Comparison of ENCODE assay signal across 8 cellular contexts in the genomic region with DNA sequence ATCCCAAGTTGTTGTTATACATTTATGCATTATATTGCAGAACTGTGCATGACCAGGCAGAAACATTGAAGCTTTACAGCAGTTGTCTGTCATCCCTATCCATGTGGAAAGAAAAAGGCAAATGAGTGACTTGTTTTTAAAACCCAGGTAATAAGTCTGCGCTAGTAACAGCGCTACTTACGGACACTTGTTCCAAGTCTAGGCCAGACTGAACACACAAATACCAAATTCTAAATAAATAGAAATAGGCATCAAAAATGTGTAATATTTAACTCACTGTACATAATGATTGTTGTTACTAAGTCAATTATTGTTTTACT. TPM values are rescaled to one million over a fixed set of nuclear protein-coding genes. Genes with fewer than 3 reads are reported as not detected.
DNase-seq lines count a peak whose midpoint lies in the region; ATAC-seq and TF ChIP-seq lines count a peak whose summit lies in the region.

No MANE protein-coding gene starts in this region.

- no peak overlapping the region for H3K4ac ChIP-seq in mesendoderm (ENCODE audit: low read depth, low read length)

- H3K18ac ChIP-seq in mesendoderm (ENCODE audit: low read length), result peak overlapping the region; percentile 46

- no peaks in the 10 kb centered on the region for H3K36me3 ChIP-seq in heart right ventricle
- H3K36me3 ChIP-seq in body of pancreas (replicated peaks in 1 of 2; ENCODE audit: insufficient read depth in 1 of 2, low read depth in 2 of 2), result no peaks in the 10 kb centered on the region
- H3K36me3 ChIP-seq in mesendoderm (ENCODE audit: control insufficient read depth, insufficient read depth, low read length), result no peaks in the 10 kb centered on the region
- H3K36me3 ChIP-seq in urinary bladder (ENCODE audit: insufficient read depth), result no peaks in the 10 kb centered on the region

- H3K27me3 ChIP-seq in heart right ventricle, result no peaks in the 10 kb centered on the region
- no peaks in the 10 kb centered on the region for H3K27me3 ChIP-seq in body of pancreas
- no peaks in the 10 kb centered on the region for H3K27me3 ChIP-seq in mesendoderm (ENCODE audit: insufficient read depth, low read length, poor library complexity)

- no peak overlapping the region for H2BK5ac ChIP-seq in mesendoderm (ENCODE audit: low read length)

- peak overlapping the region; percentile 98 for H3K9ac ChIP-seq in mesendoderm (ENCODE audit: low read length)

- H3K9me3 ChIP-seq in heart right ventricle, result no peaks in the 10 kb centered on the region
- no peaks in the 10 kb centered on the region for H3K9me3 ChIP-seq in body of pancreas

- H2BK15ac ChIP-seq in mesendoderm (replicated peaks; ENCODE audit: low read depth), result no peak overlapping the region

- H4K8ac ChIP-seq in mesendoderm (ENCODE audit: low read depth, low read length), result no peak overlapping the region

- no peak overlapping the region for H2AK5ac ChIP-seq in mesendoderm (ENCODE audit: low read length)

- no peak overlapping the region for H4K5ac ChIP-seq in mesendoderm (ENCODE audit: low read length)

- TF ChIP-seq CTCF in heart right ventricle (IDR thresholded peaks at IDR 0.05) (no peak), body of pancreas (IDR thresholded peaks at IDR 0.05) (no peak)

- 72 to 78% methylated on average over 3 of the region's 3 CpGs for WGBS in heart right ventricle, 2 donors
- 5 to 8% methylated on average over 3 of the region's 3 CpGs for WGBS in body of pancreas, 2 donors
- no CpG with 5 or more reads among the region's 3 CpGs for WGBS in mesendoderm (ENCODE audit: extremely low coverage, insufficient coverage, low lambda C conversion rate)
- 79% methylated on average over 3 of the region's 3 CpGs for WGBS in urinary bladder

- peak overlapping the region; percentile 84 for H3K56ac ChIP-seq in mesendoderm (ENCODE audit: low read length)

- peaks cover 6% of the 10 kb centered on the region for H3K79me2 ChIP-seq in mesendoderm (ENCODE audit: control insufficient read depth, insufficient read depth, low read length)

- H3K4me3 ChIP-seq in heart right ventricle (peak overlapping the region; percentile 65 to 92 (median 84)), body of pancreas (peak overlapping the region in 1 of 2 donors; percentile 61), mesendoderm (ENCODE audit: low read length) (no peak overlapping the region), urinary bladder (ENCODE audit: low read depth, low read length) (peak overlapping the region; percentile 71)

- H3K23ac ChIP-seq in mesendoderm (ENCODE audit: low read length), result no peak overlapping the region

- DNase-seq in heart right ventricle (no peak), left ventricle myocardium superior (no peak), body of pancreas (no peak), mesendoderm (no peak), NCI-H774 (lab: John Stamatoyannopoulos, UW) (no peak), GM19238 (ENCODE audit: insufficient read length, low spot score) (no peak)

- H3K79me1 ChIP-seq in mesendoderm (ENCODE audit: low read length), result peaks cover 2% of the 10 kb centered on the region

- H3K4me1 ChIP-seq in heart right ventricle (peaks cover 0 to 43% (median 6%) of the 10 kb centered on the region in 9 donors), body of pancreas (peaks cover 24% of the 10 kb centered on the region), mesendoderm (ENCODE audit: control insufficient read depth, low read depth, low read length) (no peaks in the 10 kb centered on the region), urinary bladder (ENCODE audit: insufficient read depth) (no peaks in the 10 kb centered on the region)

- H3K27ac ChIP-seq in heart right ventricle (peak overlapping the region; percentile 85 to 100 (median 99)), body of pancreas (peak overlapping the region; percentile 84 to 99 (median 95)), mesendoderm (ENCODE audit: low read depth, low read length) (no peak overlapping the region), urinary bladder (ENCODE audit: low read depth) (peak overlapping the region; percentile 96)

- intact Hi-C loops in heart right ventricle (cut with DNase I), result loop anchor here (1.0 to 10.0 kb wide), 16 partner anchors 57 to 487 kb away; a partner anchor contains a TSS
- intact Hi-C loops in left ventricle myocardium superior (cut with micrococcal nuclease), result no loop called here
- intact Hi-C loops in body of pancreas (cut with DNase I), result no loop called here

- TF ChIP-seq POLR2A in body of pancreas (IDR thresholded peaks at IDR 0.05), result no peak

- H2BK120ac ChIP-seq in mesendoderm (ENCODE audit: low read depth, low read length), result no peak overlapping the region

- ATAC-seq in heart right ventricle, result no peak
- no peak for ATAC-seq in left ventricle myocardium superior
- no peak for ATAC-seq in body of pancreas
- no peak for ATAC-seq in HG03378 (IDR thresholded peaks at IDR 0.05; ENCODE audit: unreplicated experiment)

- H3K4me2 ChIP-seq in mesendoderm (ENCODE audit: low read length), result peak overlapping the region; percentile 47

RNA-seq across cellular contexts. Expression of a gene that starts 0.5 kb away (rescaled TPM):
- 1 to 10 TPM; 1.3 to 4.6 (median 2.8) TPM for total RNA-seq in heart right ventricle
- polyA plus RNA-seq in heart right ventricle, result 1 to 10 TPM; 1.1 to 1.2 TPM
- total RNA-seq in left ventricle myocardium superior, result 2.1 TPM
- total RNA-seq in body of pancreas, result 10 to 100 TPM; 11.2 to 11.4 TPM
- 19.2 TPM for polyA plus RNA-seq in mesendoderm (2013, experiment 1 of 2)
- polyA plus RNA-seq in mesendoderm (2013, experiment 2 of 2), result 19.6 TPM
- 6.7 TPM for total RNA-seq in urinary bladder
- 7.0 TPM for polyA plus RNA-seq in urinary bladder

Comparison
In these comparisons a context has a peak if more than half of its experiments do, and no peak if none do; other contexts are left out.
1. intact Hi-C loops: an anchor here in heart right ventricle (1.0 to 10.0 kb wide); none called in left ventricle myocardium superior and body of pancreas.